ENCODE assay signal across 8 cellular contexts in the genomic region with DNA sequence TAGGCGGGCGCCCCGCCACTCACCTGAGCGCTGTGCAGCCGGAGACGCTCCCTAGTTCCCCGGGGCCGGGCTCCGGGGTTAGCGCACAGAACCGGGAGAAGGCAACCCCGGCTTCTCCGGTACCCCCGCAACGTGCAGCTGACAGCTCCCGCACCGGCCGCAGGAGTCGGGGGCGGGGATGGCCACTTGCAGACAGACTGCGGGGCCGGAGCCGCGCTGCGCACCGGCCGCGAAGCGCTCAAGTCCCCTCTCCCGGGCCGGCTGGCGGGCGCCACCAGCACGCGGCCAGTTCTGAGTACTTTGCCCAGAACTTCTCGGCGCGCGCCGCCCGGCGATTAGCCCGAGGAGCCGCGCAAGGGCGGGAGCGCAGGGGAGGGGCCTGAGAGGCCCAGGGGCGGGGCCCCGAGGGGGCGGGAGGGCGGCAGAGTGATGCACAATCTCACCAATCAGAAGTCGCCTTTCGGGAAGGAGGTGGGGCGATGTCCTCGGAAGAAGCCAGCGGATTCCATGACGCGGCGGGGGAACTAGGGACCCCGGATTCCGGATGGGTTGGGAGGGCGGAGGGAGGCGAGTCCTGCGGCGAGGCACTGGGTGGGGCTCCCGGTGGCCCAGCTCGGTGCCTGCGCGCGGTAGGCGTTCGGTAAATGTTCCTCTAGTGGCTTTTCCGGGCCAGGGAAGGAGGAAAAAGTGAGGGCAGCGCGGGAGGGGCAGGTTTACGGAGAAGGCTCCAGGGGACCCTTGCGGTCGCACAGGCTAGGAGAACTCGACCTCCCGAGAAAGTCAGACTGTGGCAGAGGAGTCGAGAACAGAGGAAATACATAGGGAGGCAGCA. TPM values are rescaled to one million over a fixed set of nuclear protein-coding genes. Genes with fewer than 3 reads are reported as not detected.
DNase-seq lines count a peak whose midpoint lies in the region; TF ChIP-seq lines count a peak whose summit lies in the region.

A gene with protein sequence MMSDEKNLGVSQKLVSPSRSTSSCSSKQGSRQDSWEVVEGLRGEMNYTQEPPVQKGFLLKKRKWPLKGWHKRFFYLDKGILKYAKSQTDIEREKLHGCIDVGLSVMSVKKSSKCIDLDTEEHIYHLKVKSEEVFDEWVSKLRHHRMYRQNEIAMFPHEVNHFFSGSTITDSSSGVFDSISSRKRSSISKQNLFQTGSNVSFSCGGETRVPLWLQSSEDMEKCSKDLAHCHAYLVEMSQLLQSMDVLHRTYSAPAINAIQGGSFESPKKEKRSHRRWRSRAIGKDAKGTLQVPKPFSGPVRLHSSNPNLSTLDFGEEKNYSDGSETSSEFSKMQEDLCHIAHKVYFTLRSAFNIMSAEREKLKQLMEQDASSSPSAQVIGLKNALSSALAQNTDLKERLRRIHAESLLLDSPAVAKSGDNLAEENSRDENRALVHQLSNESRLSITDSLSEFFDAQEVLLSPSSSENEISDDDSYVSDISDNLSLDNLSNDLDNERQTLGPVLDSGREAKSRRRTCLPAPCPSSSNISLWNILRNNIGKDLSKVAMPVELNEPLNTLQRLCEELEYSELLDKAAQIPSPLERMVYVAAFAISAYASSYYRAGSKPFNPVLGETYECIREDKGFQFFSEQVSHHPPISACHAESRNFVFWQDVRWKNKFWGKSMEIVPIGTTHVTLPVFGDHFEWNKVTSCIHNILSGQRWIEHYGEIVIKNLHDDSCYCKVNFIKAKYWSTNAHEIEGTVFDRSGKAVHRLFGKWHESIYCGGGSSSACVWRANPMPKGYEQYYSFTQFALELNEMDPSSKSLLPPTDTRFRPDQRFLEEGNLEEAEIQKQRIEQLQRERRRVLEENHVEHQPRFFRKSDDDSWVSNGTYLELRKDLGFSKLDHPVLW (minus strand): TSS at position 316 of the 832 bp plus-strand sequence. CDS start 87,706 bp downstream, outside the sequence.

- peaks cover 28% of the 10 kb centered on the region for H3K27me3 Mint-ChIP-seq in neural progenitor cell (ENCODE audit: insufficient read depth, low read depth)

- H3K27ac Mint-ChIP-seq in neural progenitor cell: peak within 1 kb of the TSS; percentile 78

- peak within 1 kb of the TSS; percentile 90 for H3K9ac ChIP-seq in Loucy (ENCODE audit: low read depth, low read length, poor library complexity, severe bottlenecking)
- no peak within 1 kb of the TSS for H3K9ac ChIP-seq in neural progenitor cell
- peak within 1 kb of the TSS; percentile 74 to 81 for H3K9ac ChIP-seq in stomach smooth muscle (ENCODE audit: low read length in 2 of 2)

- H3K4me3 ChIP-seq in Loucy (ENCODE audit: low read length, poor library complexity, severe bottlenecking) (peak within 1 kb of the TSS; percentile 84), foreskin fibroblast (ENCODE audit: low read depth in 1 of 2, low read length in 2 of 2) (peak within 1 kb of the TSS; percentile 70 to 81), neural progenitor cell (peak within 1 kb of the TSS; percentile 79), stomach smooth muscle (ENCODE audit: low read length in 2 of 2) (peak within 1 kb of the TSS; percentile 86 to 92)

- H3K27me3 ChIP-seq in Loucy (ENCODE audit: insufficient read depth, low read length, poor library complexity, severe bottlenecking) (no peaks in the 10 kb centered on the region), neural progenitor cell (peaks cover 52% of the 10 kb centered on the region), stomach smooth muscle (ENCODE audit: control insufficient read depth in 1 of 2, insufficient read depth in 2 of 2, low read length in 2 of 2) (peaks cover 0 to 2% of the 10 kb centered on the region in 2 donors)

- H3K4me3 Mint-ChIP-seq in neural progenitor cell: peak within 1 kb of the TSS; percentile 92

- no peaks in the 10 kb centered on the region for H3K36me3 ChIP-seq in Loucy (ENCODE audit: insufficient read depth, low read length)
- H3K36me3 ChIP-seq in neural progenitor cell: no peaks in the 10 kb centered on the region
- no peaks in the 10 kb centered on the region for H3K36me3 ChIP-seq in stomach smooth muscle (ENCODE audit: control insufficient read depth in 2 of 2, insufficient read depth in 2 of 2, low read length in 2 of 2)

- H4K20me1 ChIP-seq in Loucy (ENCODE audit: insufficient read depth, low read length, poor library complexity, severe bottlenecking) (peaks cover 34% of the 10 kb centered on the region), neural progenitor cell (ENCODE audit: low read depth) (no peaks in the 10 kb centered on the region)

- peaks cover 44% of the 10 kb centered on the region for H3K4me1 Mint-ChIP-seq in neural progenitor cell

- TF ChIP-seq POLR2A in Raji (IDR thresholded peaks at IDR 0.05; ENCODE audit: insufficient read depth, low read depth, low read length): peak; percentile 62

- TF ChIP-seq CTCF in Loucy (conservative IDR thresholded peaks at IDR 0.05; ENCODE audit: low read length): no peak; the same call in 1 of the 2 replicates
- no peak for TF ChIP-seq CTCF in foreskin fibroblast (IDR thresholded peaks at IDR 0.05; ENCODE audit: low read depth, low read length)
- TF ChIP-seq CTCF in neural progenitor cell (IDR thresholded peaks at IDR 0.05): no peak

- peaks cover 6% of the 10 kb centered on the region for H3K9me3 Mint-ChIP-seq in neural progenitor cell

- H3K9me3 ChIP-seq in Loucy (ENCODE audit: insufficient read depth, low read depth, low read length): no peaks in the 10 kb centered on the region
- H3K9me3 ChIP-seq in neural progenitor cell (ENCODE audit: low read depth): no peaks in the 10 kb centered on the region
- H3K9me3 ChIP-seq in stomach smooth muscle (ENCODE audit: control insufficient read depth in 2 of 2, low read length in 2 of 2): no peaks in the 10 kb centered on the region

- H3K27ac ChIP-seq in neural progenitor cell: no peak within 1 kb of the TSS
- peak within 1 kb of the TSS; percentile 53 for H3K27ac ChIP-seq in stomach smooth muscle (ENCODE audit: low read length)

- peak; percentile 91 for DNase-seq in ELF-1 (ENCODE audit: low read depth, low spot score)
- peak; percentile 97 for DNase-seq in H4 (ENCODE audit: low spot score)
- peak; percentile 98 for DNase-seq in activated effector memory CD4-positive, alpha-beta T cell treated with anti-CD3 and anti-CD28 coated beads, Interleukin-2, amount 50 U/mL, for 16 hours
- DNase-seq in foreskin fibroblast: peak; percentile 96 to 98
- DNase-seq in neural progenitor cell (ENCODE audit: low spot score): peak; percentile 97

- H3K4me2 ChIP-seq in Loucy (ENCODE audit: low read depth, low read length, poor library complexity, severe bottlenecking) (peak within 1 kb of the TSS; percentile 94), neural progenitor cell (peak within 1 kb of the TSS; percentile 90)

- H3K4me1 ChIP-seq in Loucy (ENCODE audit: insufficient read depth, low read length, poor library complexity, severe bottlenecking) (peaks cover 45% of the 10 kb centered on the region), neural progenitor cell (peaks cover 13% of the 10 kb centered on the region), stomach smooth muscle (ENCODE audit: control insufficient read depth, insufficient read depth, low read length) (peaks cover 28% of the 10 kb centered on the region)

- H3F3A ChIP-seq in Loucy (ENCODE audit: low read depth) (no peaks in the 10 kb centered on the region), neural progenitor cell (ENCODE audit: low read depth) (peaks cover 28% of the 10 kb centered on the region)

- no peaks in the 10 kb centered on the region for H3K9me2 ChIP-seq in Loucy (replicated peaks; ENCODE audit: low read depth, low read length)

- H3K79me2 ChIP-seq in Loucy (ENCODE audit: insufficient read depth, low read length) (peaks cover 42% of the 10 kb centered on the region), neural progenitor cell (ENCODE audit: low read depth) (peaks cover 7% of the 10 kb centered on the region)

- peaks cover 2% of the 10 kb centered on the region for H3K36me3 Mint-ChIP-seq in neural progenitor cell

- H2AFZ ChIP-seq in Loucy (ENCODE audit: low read length): peak within 1 kb of the TSS; percentile 91
- H2AFZ ChIP-seq in neural progenitor cell (replicated peaks): peak within 1 kb of the TSS; percentile 98

RNA-seq across cellular contexts. Expression of the gene that starts here (rescaled TPM):
- 10.2 and 13.0 TPM in 2 replicates for total RNA-seq in H4 (2014; rRNA removed; shearing (Covaris generic))
- 5.6 and 8.0 TPM in 2 replicates for total RNA-seq in neural progenitor cell (ENCODE audit: low replicate concordance)
